Comparison of ENCODE assay signal across 8 cellular contexts in genomic region chr9:87479801-87480201, GRCh38. TPM values are rescaled to one million over a fixed set of nuclear protein-coding genes. Genes with fewer than 3 reads are reported as not detected.
A peak's percentile ranks its signal among the peaks of the same experiment; 100 is the strongest.
DNase-seq lines count a peak whose midpoint lies in the region; ATAC-seq and TF ChIP-seq lines count a peak whose summit lies in the region.

No MANE protein-coding gene starts in this region.

- H3K4me1 Mint-ChIP-seq in central memory CD8-positive, alpha-beta T cell, result no peaks in the 10 kb centered on the region
- H3K4me1 Mint-ChIP-seq in osteocyte (ENCODE audit: unreplicated experiment), result peaks cover 3% of the 10 kb centered on the region

- H3K4me3 Mint-ChIP-seq in central memory CD8-positive, alpha-beta T cell, result no peak overlapping the region
- H3K4me3 Mint-ChIP-seq in osteocyte (ENCODE audit: unreplicated experiment), result no peak overlapping the region

- H3K27me3 Mint-ChIP-seq in central memory CD8-positive, alpha-beta T cell, result no peaks in the 10 kb centered on the region
- peaks cover 4% of the 10 kb centered on the region for H3K27me3 Mint-ChIP-seq in osteocyte (ENCODE audit: unreplicated experiment)

- DNase-seq in GDM1 (lab: John Stamatoyannopoulos, UW) (peak; percentile 35), islet precursor cell (no peak), AG08396 (ENCODE audit: low spot score) (no peak), osteocyte (ENCODE audit: extremely low spot score, unreplicated experiment) (no peak)
- no peak for DNase-seq in central memory CD8-positive, alpha-beta T cell (ENCODE audit: low spot score in 2 of 2)
- DNase-seq in NK-92 treated with Interleukin-12 subunit alpha and Interleukin-12 subunit beta, amount 100 ng/mL, for 24 hours (lab: John Stamatoyannopoulos, UW), result no peak

- ATAC-seq in GM21367 (IDR thresholded peaks at IDR 0.05; ENCODE audit: unreplicated experiment) (peak; percentile 88), HG03558 (IDR thresholded peaks at IDR 0.05; ENCODE audit: extremely low read depth, unreplicated experiment) (peak; percentile 94)
- ATAC-seq in central memory CD8-positive, alpha-beta T cell (replicated peaks; ENCODE audit: extremely low read depth, poor library complexity, severe bottlenecking), result peak; percentile 10

- no peaks in the 10 kb centered on the region for H3K36me3 Mint-ChIP-seq in central memory CD8-positive, alpha-beta T cell (ENCODE audit: insufficient read depth)
- no peaks in the 10 kb centered on the region for H3K36me3 Mint-ChIP-seq in osteocyte (ENCODE audit: unreplicated experiment)

- H3K9me3 Mint-ChIP-seq in central memory CD8-positive, alpha-beta T cell, result no peaks in the 10 kb centered on the region
- H3K9me3 Mint-ChIP-seq in osteocyte (ENCODE audit: unreplicated experiment), result no peaks in the 10 kb centered on the region

- no peak overlapping the region for H3K27ac Mint-ChIP-seq in central memory CD8-positive, alpha-beta T cell (ENCODE audit: low read depth)
- no peak overlapping the region for H3K27ac Mint-ChIP-seq in osteocyte (ENCODE audit: unreplicated experiment)

- no peak for TF ChIP-seq CTCF in osteocyte (IDR thresholded peaks at IDR 0.05)

RNA-seq across cellular contexts. Expression of gene DAPK1, which starts 17.9 kb away (rescaled TPM):
- 294 and 304 TPM in 2 replicates for total RNA-seq in osteocyte

Comparison
In these comparisons a context has a peak if more than half of its experiments do, and no peak if none do; other contexts are left out.
1. ATAC-seq: peak in every context shown above with its lines; median percentile 94 in HG03558; 88 in GM21367; 10 in central memory CD8-positive, alpha-beta T cell.